ENCODE assay signal across 1 cellular context in the genomic region with DNA sequence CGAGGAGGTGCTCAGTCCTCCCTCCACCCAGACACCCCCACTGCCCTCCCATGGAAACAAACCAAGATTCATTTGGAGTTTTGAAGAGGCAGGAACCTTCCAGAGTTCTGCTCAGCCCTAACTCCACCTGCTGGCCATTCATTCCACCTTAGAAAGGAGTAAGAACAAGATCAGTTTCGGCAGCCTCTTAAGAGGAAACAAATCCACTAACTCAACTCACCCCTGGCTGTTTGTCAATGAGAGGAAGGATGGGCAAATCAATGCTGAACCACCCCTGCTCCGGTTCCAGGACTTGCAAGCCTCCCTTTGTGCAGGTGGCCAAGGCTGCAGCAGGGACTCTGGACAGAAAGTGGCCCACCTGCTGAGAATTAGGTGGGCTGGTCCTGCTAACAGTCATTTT.
TF ChIP-seq lines count a peak whose summit lies in the region.

No MANE protein-coding gene starts in this region.

TF ChIP-seq in GM12878, 131 proteins besides CTCF, POLR2A, EP300 and RAD21 (continued from another document):
- TF ChIP-seq, protein P1, sequence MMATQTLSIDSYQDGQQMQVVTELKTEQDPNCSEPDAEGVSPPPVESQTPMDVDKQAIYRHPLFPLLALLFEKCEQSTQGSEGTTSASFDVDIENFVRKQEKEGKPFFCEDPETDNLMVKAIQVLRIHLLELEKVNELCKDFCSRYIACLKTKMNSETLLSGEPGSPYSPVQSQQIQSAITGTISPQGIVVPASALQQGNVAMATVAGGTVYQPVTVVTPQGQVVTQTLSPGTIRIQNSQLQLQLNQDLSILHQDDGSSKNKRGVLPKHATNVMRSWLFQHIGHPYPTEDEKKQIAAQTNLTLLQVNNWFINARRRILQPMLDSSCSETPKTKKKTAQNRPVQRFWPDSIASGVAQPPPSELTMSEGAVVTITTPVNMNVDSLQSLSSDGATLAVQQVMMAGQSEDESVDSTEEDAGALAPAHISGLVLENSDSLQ (IDR thresholded peaks at IDR 0.05), result no peak
- TF ChIP-seq CHD1 (IDR thresholded peaks at IDR 0.05; ENCODE audit: low read depth, low read length) (no peak), BCL11A (IDR thresholded peaks at IDR 0.05; ENCODE audit: low read depth, low read length) (no peak), SIN3A (IDR thresholded peaks at IDR 0.05; ENCODE audit: low read depth, low read length) (no peak), SRF (IDR thresholded peaks at IDR 0.05; ENCODE audit: low read depth in 2 of 2, low read length in 2 of 2) (no peak)
- TF ChIP-seq, protein P2, sequence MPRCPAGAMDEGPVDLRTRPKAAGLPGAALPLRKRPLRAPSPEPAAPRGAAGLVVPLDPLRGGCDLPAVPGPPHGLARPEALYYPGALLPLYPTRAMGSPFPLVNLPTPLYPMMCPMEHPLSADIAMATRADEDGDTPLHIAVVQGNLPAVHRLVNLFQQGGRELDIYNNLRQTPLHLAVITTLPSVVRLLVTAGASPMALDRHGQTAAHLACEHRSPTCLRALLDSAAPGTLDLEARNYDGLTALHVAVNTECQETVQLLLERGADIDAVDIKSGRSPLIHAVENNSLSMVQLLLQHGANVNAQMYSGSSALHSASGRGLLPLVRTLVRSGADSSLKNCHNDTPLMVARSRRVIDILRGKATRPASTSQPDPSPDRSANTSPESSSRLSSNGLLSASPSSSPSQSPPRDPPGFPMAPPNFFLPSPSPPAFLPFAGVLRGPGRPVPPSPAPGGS (IDR thresholded peaks at IDR 0.05; ENCODE audit: borderline replicate concordance, insufficient read depth, low read depth, low read length, poor library complexity, severe bottlenecking), result no peak
